Comparison of ENCODE assay signal across 19 cellular contexts in genomic region chr4:85818700-85819099, GRCh38.
"Had no signal": no experiment of that assay in that cellular context is flagged by ENCODE, and none has a peak within 500 bp of the region (broad histone marks: within the 10 kb centered on the region; RNA-seq: fewer than 3 reads in every experiment).

No MANE protein-coding gene starts in this region.

- H3K36me3 ChIP-seq: left ventricle myocardium inferior, right lobe of liver, suprapubic skin, upper lobe of left lung had no signal

- H3K4me1 Mint-ChIP-seq: activated CD4-positive, alpha-beta T cell treated with anti-CD3 and anti-CD28 coated beads, Interleukin-2, amount 10 ng/mL, durations not matched to agents 7 days and 5 days; T-helper 17 cell had no signal

- FAIRE-seq: keratinocyte, TTC549 had no signal

- H3K27me3 Mint-ChIP-seq: activated CD4-positive, alpha-beta T cell treated with anti-CD3 and anti-CD28 coated beads, Interleukin-2, amount 10 ng/mL, durations not matched to agents 7 days and 5 days; activated naive CD8-positive, alpha-beta T cell treated with anti-CD3 and anti-CD28 coated beads for 36 hours; stimulated activated naive CD8-positive, alpha-beta T cell treated with anti-CD3 and anti-CD28 coated beads, Interleukin-15, Interleukin-2, amounts not matched to agents 100 ng/mL and 50 ng/mL, for 24 hours; T-helper 17 cell had no signal

- H3K9me3 ChIP-seq: right lobe of liver, suprapubic skin, upper lobe of left lung had no signal

- H3K27me3 ChIP-seq: body of pancreas, right lobe of liver, suprapubic skin, upper lobe of left lung had no signal

- DNase-seq: activated CD4-positive, alpha-beta T cell treated with anti-CD3 and anti-CD28 coated beads, Interleukin-2, amount 10 ng/mL, durations not matched to agents 7 days and 5 days; activated naive CD8-positive, alpha-beta T cell treated with anti-CD3 and anti-CD28 coated beads for 36 hours; amygdala; body of pancreas; central memory CD4-positive, alpha-beta T cell; foreskin fibroblast; hippocampal formation; left ventricle myocardium inferior; right lobe of liver; T-helper 17 cell; upper lobe of left lung had no signal

- H3K4me3 ChIP-seq: body of pancreas, coronary artery, left ventricle myocardium inferior, right lobe of liver, smooth muscle cell, suprapubic skin, upper lobe of left lung had no signal

- ATAC-seq: body of pancreas, right lobe of liver, T-helper 17 cell had no signal

- H3K4me1 ChIP-seq: right lobe of liver, suprapubic skin had no signal

- H3K27ac Mint-ChIP-seq: activated CD4-positive, alpha-beta T cell treated with anti-CD3 and anti-CD28 coated beads, Interleukin-2, amount 10 ng/mL, durations not matched to agents 7 days and 5 days; activated naive CD8-positive, alpha-beta T cell treated with anti-CD3 and anti-CD28 coated beads for 36 hours; activated T-helper 1 cell treated with anti-CD3 and anti-CD28 coated beads, Interleukin-12 subunit alpha, Interleukin-12 subunit beta, Interleukin-2, Interleukin-4 antibody, amounts not matched to agents 30 ng/mL and 10 ng/mL and 1 ng/mL, durations not matched to agents 14 hours and 24 hours and 36 hours; stimulated activated naive CD8-positive, alpha-beta T cell treated with anti-CD3 and anti-CD28 coated beads, Interleukin-15, Interleukin-2, amounts not matched to agents 100 ng/mL and 50 ng/mL, for 24 hours; T-helper 17 cell had no signal

- H3K4me3 Mint-ChIP-seq: activated CD4-positive, alpha-beta T cell treated with anti-CD3 and anti-CD28 coated beads, Interleukin-2, amount 10 ng/mL, durations not matched to agents 7 days and 5 days; activated naive CD8-positive, alpha-beta T cell treated with anti-CD3 and anti-CD28 coated beads for 36 hours; activated T-helper 1 cell treated with anti-CD3 and anti-CD28 coated beads, Interleukin-12 subunit alpha, Interleukin-12 subunit beta, Interleukin-2, Interleukin-4 antibody, amounts not matched to agents 30 ng/mL and 10 ng/mL and 1 ng/mL, durations not matched to agents 14 hours and 24 hours and 36 hours; nephron; stimulated activated naive CD8-positive, alpha-beta T cell treated with anti-CD3 and anti-CD28 coated beads, Interleukin-15, Interleukin-2, amounts not matched to agents 100 ng/mL and 50 ng/mL, for 24 hours; T-helper 17 cell had no signal

- H3K27ac ChIP-seq: coronary artery, left ventricle myocardium inferior, right lobe of liver, suprapubic skin, upper lobe of left lung had no signal
